In the genomic region with DNA sequence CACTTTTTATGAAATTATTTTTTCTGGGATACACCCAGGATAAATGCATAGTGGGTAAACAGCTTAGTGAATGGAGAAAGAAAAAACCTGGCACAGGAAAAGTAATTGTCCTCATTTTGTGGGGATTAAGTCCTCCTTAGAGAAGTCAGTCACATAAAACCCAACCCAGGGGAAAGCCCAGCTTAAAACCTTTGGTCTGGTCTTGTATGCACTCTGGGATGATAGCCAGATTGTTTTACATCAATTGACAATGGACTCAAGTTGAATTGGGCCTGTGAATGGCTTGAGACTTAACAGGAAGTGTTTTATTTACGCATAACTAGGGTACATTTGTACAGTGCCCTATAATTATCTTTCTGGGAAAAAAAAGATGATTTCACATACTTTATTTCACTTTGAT, we compare ENCODE assay signal across 16 cellular contexts.
"Had no signal": no experiment of that assay in that cellular context is flagged by ENCODE, and none has a peak within 500 bp of the region (broad histone marks: within the 10 kb centered on the region; RNA-seq: fewer than 3 reads in every experiment).

No MANE protein-coding gene starts in this region.

- DNase-seq: activated naive CD4-positive, alpha-beta T cell; anterior cingulate cortex; islet precursor cell; left lung; naive thymus-derived CD4-positive, alpha-beta T cell; stimulated activated CD4-positive, alpha-beta T cell treated with anti-CD3 and anti-CD28 coated beads, Interleukin-15, amount 100 ng/mL, for 24 hours; stimulated activated CD4-positive, alpha-beta T cell treated with anti-CD3 and anti-CD28 coated beads, Interleukin-4, amount 100 ng/mL, for 4 hours; stimulated activated CD8-positive, alpha-beta memory T cell treated with anti-CD3 and anti-CD28 coated beads, Interleukin-4, amount 100 ng/mL, for 48 hours; stimulated activated naive CD8-positive, alpha-beta T cell treated with anti-CD3 and anti-CD28 coated beads, Interleukin-15, Interleukin-2, amounts not matched to agents 100 U/mL and 50 U/mL, for 24 hours; T-helper 9 cell; trophoblast cell had no signal

- H3K9me3 ChIP-seq: breast epithelium, left lung had no signal

- H3K4me1 ChIP-seq: breast epithelium, left lung, parathyroid adenoma had no signal

- H3K27ac ChIP-seq: breast epithelium, epithelial cell of prostate, left lung, parathyroid adenoma, skin epidermis had no signal

- ATAC-seq: left lung; naive thymus-derived CD4-positive, alpha-beta T cell; stimulated activated naive CD8-positive, alpha-beta T cell treated with anti-CD3 and anti-CD28 coated beads, Interleukin-15, Interleukin-2, amounts not matched to agents 100 U/mL and 50 U/mL, for 24 hours had no signal

- H2AFZ ChIP-seq: parathyroid adenoma had no signal

- H3K4me3 ChIP-seq: breast epithelium, left lung, skin epidermis had no signal

- H3K36me3 Mint-ChIP-seq: naive thymus-derived CD4-positive, alpha-beta T cell had no signal

- H3K4me3 Mint-ChIP-seq: activated T-helper 1 cell treated with anti-CD3 and anti-CD28 coated beads, Interleukin-12 subunit alpha, Interleukin-12 subunit beta, Interleukin-2, Interleukin-4 antibody, amounts not matched to agents 30 ng/mL and 10 ng/mL and 1 ng/mL, durations not matched to agents 14 hours and 24 hours and 36 hours; naive thymus-derived CD4-positive, alpha-beta T cell had no signal

- H3K36me3 ChIP-seq: breast epithelium, left lung had no signal

- H3K4me1 Mint-ChIP-seq: naive thymus-derived CD4-positive, alpha-beta T cell had no signal

- H3K9me3 Mint-ChIP-seq: activated T-helper 1 cell treated with anti-CD3 and anti-CD28 coated beads, Interleukin-12 subunit alpha, Interleukin-12 subunit beta, Interleukin-2, Interleukin-4 antibody, amounts not matched to agents 30 ng/mL and 10 ng/mL and 1 ng/mL, durations not matched to agents 14 hours and 24 hours and 36 hours had no signal

- H3K27ac Mint-ChIP-seq: activated T-helper 1 cell treated with anti-CD3 and anti-CD28 coated beads, Interleukin-12 subunit alpha, Interleukin-12 subunit beta, Interleukin-2, Interleukin-4 antibody, amounts not matched to agents 30 ng/mL and 10 ng/mL and 1 ng/mL, durations not matched to agents 14 hours and 24 hours and 36 hours; naive thymus-derived CD4-positive, alpha-beta T cell had no signal

- H3K79me2 ChIP-seq: parathyroid adenoma had no signal
